7 cellular contexts compared by ENCODE assay signal in genomic region chr19:18919895-18920204, GRCh38. TPM values are rescaled to one million over a fixed set of nuclear protein-coding genes. Genes with fewer than 3 reads are reported as not detected.
DNase-seq lines count a peak whose midpoint lies in the region; ATAC-seq and TF ChIP-seq lines count a peak whose summit lies in the region.

No MANE protein-coding gene starts in this region.

- no peak for TF ChIP-seq EP300 in stomach (IDR thresholded peaks at IDR 0.05)

- TF ChIP-seq POLR2A in stomach (IDR thresholded peaks at IDR 0.05) = no peak

- H3K9me3 ChIP-seq in iPS-18c (ENCODE audit: control insufficient read depth, insufficient read depth, low read length) (peaks cover 2% of the 10 kb centered on the region), stomach (no peaks in the 10 kb centered on the region)

- peaks cover 43 to 64% (median 52%) of the 10 kb centered on the region in 4 donors for H3K36me3 ChIP-seq in stomach

- 0 to 2% (median 1%) methylated on average over 15 of the region's 15 CpGs for WGBS in stomach, 5 donors

- TF ChIP-seq CTCF in HFFc6 (IDR thresholded peaks at IDR 0.05) = no peak
- no peak for TF ChIP-seq CTCF in stomach (IDR thresholded peaks at IDR 0.05)

- ATAC-seq in activated CD8-positive, alpha-beta T cell treated with anti-CD3 and anti-CD28 coated beads, Interleukin-2, amount 10 ng/mL, durations not matched to agents 7 days and 5 days = no peak

- DNase-seq in HFFc6 (peak; percentile 13), stomach (no peak), NCI-H345 (lab: John Stamatoyannopoulos, UW) (no peak)
- no peak for DNase-seq in activated CD8-positive, alpha-beta T cell treated with anti-CD3 and anti-CD28 coated beads, Interleukin-2, amount 10 ng/mL, durations not matched to agents 7 days and 5 days
- DNase-seq in stimulated activated CD4-positive, alpha-beta T cell treated with anti-CD3 and anti-CD28 coated beads, Interleukin-15, amount 100 ng/mL, for 24 hours = no peak
- DNase-seq in stimulated activated CD8-positive, alpha-beta memory T cell treated with anti-CD3 and anti-CD28 coated beads, Interleukin-4, amount 100 ng/mL, for 48 hours = no peak

- peaks cover 33% of the 10 kb centered on the region for H3K4me1 Mint-ChIP-seq in HFFc6 (ENCODE audit: low read depth)
- peaks cover 29% of the 10 kb centered on the region for H3K4me1 Mint-ChIP-seq in activated CD8-positive, alpha-beta T cell treated with anti-CD3 and anti-CD28 coated beads, Interleukin-2, amount 10 ng/mL, durations not matched to agents 7 days and 5 days (ENCODE audit: low read depth)

- H3K4me1 ChIP-seq in stomach = peaks cover 21 to 58% (median 51%) of the 10 kb centered on the region in 4 donors

- CTCF ChIA-PET in activated CD8-positive, alpha-beta T cell treated with anti-CD3 and anti-CD28 coated beads, Interleukin-2, amount 10 ng/mL, durations not matched to agents 7 days and 5 days (lab: Charles Lee) = interaction anchor here (0.9 to 2.2 kb wide), 5 partner anchors 11 to 467 kb away, joined by 3 to 6 read pairs (median 3); partner anchors contain the start of gene REX1BD

- peak overlapping the region; percentile 75 to 94 (median 90) for H3K27ac ChIP-seq in stomach

- no peaks in the 10 kb centered on the region for H3K27me3 ChIP-seq in stomach

- intact Hi-C loops in stomach (cut with DNase I; ENCODE audit: low total_unique reads) = no loop called here

- peaks cover 41% of the 10 kb centered on the region for H3K36me3 Mint-ChIP-seq in HFFc6 (ENCODE audit: low read depth)
- H3K36me3 Mint-ChIP-seq in activated CD8-positive, alpha-beta T cell treated with anti-CD3 and anti-CD28 coated beads, Interleukin-2, amount 10 ng/mL, durations not matched to agents 7 days and 5 days (ENCODE audit: low read depth) = peaks cover 32% of the 10 kb centered on the region

- H3K4me3 Mint-ChIP-seq in HFFc6 = peak overlapping the region; percentile 99
- H3K4me3 Mint-ChIP-seq in activated CD8-positive, alpha-beta T cell treated with anti-CD3 and anti-CD28 coated beads, Interleukin-2, amount 10 ng/mL, durations not matched to agents 7 days and 5 days = peak overlapping the region; percentile 90

- H3K27ac Mint-ChIP-seq in HFFc6 = peak overlapping the region; percentile 97
- H3K27ac Mint-ChIP-seq in activated CD8-positive, alpha-beta T cell treated with anti-CD3 and anti-CD28 coated beads, Interleukin-2, amount 10 ng/mL, durations not matched to agents 7 days and 5 days = peak overlapping the region; percentile 93

- POLR2A ChIA-PET in activated CD8-positive, alpha-beta T cell treated with anti-CD3 and anti-CD28 coated beads, Interleukin-2, amount 10 ng/mL, durations not matched to agents 7 days and 5 days (lab: Charles Lee) = interaction anchor here (0.6 to 2.0 kb wide), 18 partner anchors 9 to 638 kb away, joined by 3 to 14 read pairs (median 4); partner anchors contain the start of genes BORCS8, ELL, JUND and RFXANK

- no peaks in the 10 kb centered on the region; the same call in 1 of the 2 replicates for H3K9me3 Mint-ChIP-seq in HFFc6
- no peaks in the 10 kb centered on the region for H3K9me3 Mint-ChIP-seq in activated CD8-positive, alpha-beta T cell treated with anti-CD3 and anti-CD28 coated beads, Interleukin-2, amount 10 ng/mL, durations not matched to agents 7 days and 5 days (ENCODE audit: insufficient read depth)

- H3K4me3 ChIP-seq in iPS-18c (ENCODE audit: insufficient read depth, low read depth, low read length) (peak overlapping the region; percentile 83), stomach (peak overlapping the region; percentile 93 to 99 (median 98))

- peaks cover 13% of the 10 kb centered on the region for H3K27me3 Mint-ChIP-seq in HFFc6 (ENCODE audit: insufficient read depth)
- no peaks in the 10 kb centered on the region for H3K27me3 Mint-ChIP-seq in activated CD8-positive, alpha-beta T cell treated with anti-CD3 and anti-CD28 coated beads, Interleukin-2, amount 10 ng/mL, durations not matched to agents 7 days and 5 days (ENCODE audit: low read depth)

RNA-seq across cellular contexts. Expression of gene DDX49, which starts 0.3 kb away (rescaled TPM):
- total RNA-seq in HFFc6 (2021; fragmentation: NEBNext Ultra II Directional; extraction: Animal tissue kit (Norgen Biotek cat#: 25700)) = 10 to 100 TPM; 37.8 to 57.4 (median 44.0) TPM
- 10 to 100 TPM; 56.1 to 57.3 TPM for total RNA-seq in activated CD8-positive, alpha-beta T cell treated with anti-CD3 and anti-CD28 coated beads, Interleukin-2, amount 10 ng/mL, durations not matched to agents 7 days and 5 days
- total RNA-seq in stomach = 100 to 1,000 TPM in 1 of 5 donors, 10 to 100 TPM in 4; 25.3 to 185 (median 56.7) TPM
- 10 to 100 TPM; 49.2 to 65.1 (median 50.3) TPM for polyA plus RNA-seq in stomach

RNA-seq across cellular contexts. Expression of gene COPE, which starts 0.7 kb away (rescaled TPM):
- total RNA-seq in HFFc6 (2021; fragmentation: NEBNext Ultra II Directional; extraction: Animal tissue kit (Norgen Biotek cat#: 25700)) = 100 to 1,000 TPM; 268 to 315 (median 286) TPM
- 100 to 1,000 TPM; 248 to 264 TPM for total RNA-seq in activated CD8-positive, alpha-beta T cell treated with anti-CD3 and anti-CD28 coated beads, Interleukin-2, amount 10 ng/mL, durations not matched to agents 7 days and 5 days
- 100 to 1,000 TPM in 3 of 5 donors, 10 to 100 TPM in 2; 76.7 to 239 (median 127) TPM for total RNA-seq in stomach
- 100 to 1,000 TPM; 188 to 283 (median 267) TPM for polyA plus RNA-seq in stomach

RNA-seq across cellular contexts. Expression of gene HOMER3, which starts 21.2 kb away (rescaled TPM):
- 10 to 100 TPM; 68.1 to 89.1 (median 77.9) TPM for total RNA-seq in HFFc6 (2021; fragmentation: NEBNext Ultra II Directional; extraction: Animal tissue kit (Norgen Biotek cat#: 25700))
- not detected for total RNA-seq in activated CD8-positive, alpha-beta T cell treated with anti-CD3 and anti-CD28 coated beads, Interleukin-2, amount 10 ng/mL, durations not matched to agents 7 days and 5 days
- total RNA-seq in stomach = 10 to 100 TPM in 3 of 5 donors, 1 to 10 TPM in 2; 5.1 to 74.7 (median 12.9) TPM
- 10 to 100 TPM; 15.0 to 31.9 (median 18.7) TPM for polyA plus RNA-seq in stomach

RNA-seq across cellular contexts. Expression of gene CERS1, which starts 23.9 kb away (rescaled TPM):
- 1 to 10 TPM in 5 of 6 experiments, under 1 TPM in 1; 0.96 to 2.1 (median 1.3) TPM for total RNA-seq in HFFc6 (2021; fragmentation: NEBNext Ultra II Directional; extraction: Animal tissue kit (Norgen Biotek cat#: 25700))
- not detected for total RNA-seq in activated CD8-positive, alpha-beta T cell treated with anti-CD3 and anti-CD28 coated beads, Interleukin-2, amount 10 ng/mL, durations not matched to agents 7 days and 5 days
- total RNA-seq in stomach = 1 to 10 TPM in 1 of 5 donors, under 1 TPM in 1, not detected in 3; 0.87 to 4.8 TPM
- polyA plus RNA-seq in stomach = under 1 TPM; 0.37 to 0.61 (median 0.53) TPM

Comparison
In these comparisons a context has a peak if more than half of its experiments do, and no peak if none do; other contexts are left out.
1. RNA of gene HOMER3, which starts 21.2 kb away (total RNA-seq): 68.1 to 89.1 TPM in HFFc6 and 5.1 to 74.7 TPM in stomach; not detected in activated CD8-positive, alpha-beta T cell treated with anti-CD3 and anti-CD28 coated beads, Interleukin-2, amount 10 ng/mL, durations not matched to agents 7 days and 5 days; every median in the first group is over 4 times any median in the second.